Comparison of ENCODE assay signal across 8 cellular contexts in the genomic region with DNA sequence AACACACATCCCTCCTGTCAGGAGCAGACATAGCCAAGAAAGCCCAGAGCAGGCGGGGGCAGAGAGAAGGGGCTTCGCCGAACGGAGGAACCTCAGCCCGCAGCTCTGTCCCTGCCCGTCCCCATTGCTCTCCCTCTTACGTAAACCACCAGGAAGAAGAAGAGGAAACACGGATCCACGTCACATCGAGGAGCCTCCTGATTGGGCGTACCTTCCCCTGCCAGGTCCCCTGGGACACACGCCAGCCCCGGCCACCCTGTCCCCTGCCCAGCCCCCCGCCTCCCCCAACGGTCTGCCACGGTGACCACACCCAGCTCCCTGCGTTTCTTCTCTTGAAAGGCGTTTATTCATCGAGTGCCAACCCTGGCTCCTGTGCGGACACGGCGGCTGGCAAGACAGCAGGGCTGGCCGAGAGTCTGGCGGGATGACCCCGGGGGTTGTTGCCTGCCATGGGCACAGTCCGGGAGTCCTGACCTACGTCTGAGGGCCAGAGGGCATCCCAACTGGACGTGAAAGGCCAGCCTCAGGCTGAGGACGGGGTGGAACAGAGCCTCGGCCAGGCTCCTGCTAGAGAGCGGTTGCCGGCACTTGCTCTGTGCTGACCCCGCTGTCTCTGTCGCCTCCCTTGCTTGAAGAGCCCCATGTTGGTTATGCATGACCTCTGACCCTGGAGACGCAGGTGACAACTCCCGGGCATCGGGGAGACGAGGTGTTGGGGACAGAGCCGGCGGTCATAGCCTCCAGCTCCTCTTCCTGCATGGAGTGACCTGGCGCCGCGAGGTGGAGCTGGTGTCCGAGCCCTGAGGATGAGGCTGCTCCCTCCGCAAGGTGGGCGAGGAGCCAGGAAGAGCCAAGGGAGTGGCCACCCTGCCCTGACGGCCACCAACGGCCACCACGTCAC. TPM values are rescaled to one million over a fixed set of nuclear protein-coding genes. Genes with fewer than 3 reads are reported as not detected.
DNase-seq lines count a peak whose midpoint lies in the region; ATAC-seq, FAIRE-seq and TF ChIP-seq lines count a peak whose summit lies in the region.

No MANE protein-coding gene starts in this region.

- POLR2A ChIA-PET in SK-N-SH (lab: Yijun Ruan, JAX): interaction anchor here (0.6 kb wide), 3 partner anchors 40 to 121 kb away, joined by 3 read pairs; partner anchors contain the start of gene ACSF3

- WGBS in SK-N-SH (ENCODE audit: low lambda C conversion rate): 3% methylated on average over 42 of the region's 49 CpGs

- no peaks in the 10 kb centered on the region for H3K36me3 Mint-ChIP-seq in CD4-positive, CD25-positive, alpha-beta regulatory T cell

- no peaks in the 10 kb centered on the region for H3K4me1 ChIP-seq in CD4-positive, CD25-positive, alpha-beta regulatory T cell (ENCODE audit: control insufficient read depth, insufficient read depth, low read length, poor library complexity, severe bottlenecking)
- H3K4me1 ChIP-seq in SK-N-SH (ENCODE audit: control insufficient read depth in 1 of 2, insufficient read depth in 2 of 2, low read depth in 1 of 2, low read length in 1 of 2) (peaks cover 0 to 36% of the 10 kb centered on the region in 2 experiments; a peak in 1 of 4 replicates), vagina (peaks cover 10% of the 10 kb centered on the region)

- H4K20me1 ChIP-seq in SK-N-SH (ENCODE audit: insufficient read depth): no peaks in the 10 kb centered on the region

- H3K27ac Mint-ChIP-seq in CD4-positive, CD25-positive, alpha-beta regulatory T cell: peak overlapping the region in 2 of 3 donors; percentile 80 to 86

- H3K9me3 Mint-ChIP-seq in CD4-positive, CD25-positive, alpha-beta regulatory T cell: no peaks in the 10 kb centered on the region

- H3K4me3 Mint-ChIP-seq in CD4-positive, CD25-positive, alpha-beta regulatory T cell: peak overlapping the region in 3 of 4 donors; percentile 75 to 90 (median 87)

- ATAC-seq in CD4-positive, CD25-positive, alpha-beta regulatory T cell (ENCODE audit: low read depth in 2 of 2): no peak
- ATAC-seq in GM21381 (IDR thresholded peaks at IDR 0.05; ENCODE audit: unreplicated experiment) (no peak), HG02678 (IDR thresholded peaks at IDR 0.05; ENCODE audit: unreplicated experiment) (no peak)

- H2AFZ ChIP-seq in SK-N-SH (ENCODE audit: low read depth): peak overlapping the region; percentile 68; the same call in 1 of the 2 replicates

- peak in 1 of 3 donors; percentile 32 for DNase-seq in CD4-positive, CD25-positive, alpha-beta regulatory T cell
- DNase-seq in LoVo (ENCODE audit: low spot score) (peak; percentile 90), SK-N-SH (peak; percentile 90), frontal cortex (ENCODE audit: low spot score in 2 of 2) (peak; percentile 70 to 88), vagina (ENCODE audit: extremely low spot score in 2 of 2) (no peak), HCEC 1CT (no peak)

- H3K36me3 ChIP-seq in CD4-positive, CD25-positive, alpha-beta regulatory T cell (ENCODE audit: control insufficient read depth, insufficient read depth, low read length): no peaks in the 10 kb centered on the region
- H3K36me3 ChIP-seq in SK-N-SH (replicated peaks in 1 of 2; ENCODE audit: control insufficient read depth in 1 of 2, insufficient read depth in 2 of 2, low read length in 1 of 2) (no peaks in the 10 kb centered on the region), vagina (no peaks in the 10 kb centered on the region)

- CTCF ChIA-PET in SK-N-SH (lab: Yijun Ruan, JAX): interaction anchor here (0.6 to 4.2 kb wide), 15 partner anchors 9 to 236 kb away, joined by 3 to 29 read pairs (median 5); partner anchors contain the start of gene ACSF3

- no peak for FAIRE-seq in frontal cortex (lab: Jason Lieb, UNC)

- H3K27me3 Mint-ChIP-seq in CD4-positive, CD25-positive, alpha-beta regulatory T cell: no peaks in the 10 kb centered on the region

- peak overlapping the region; percentile 92 for H3K4me2 ChIP-seq in SK-N-SH

- H3K4me3 ChIP-seq in CD4-positive, CD25-positive, alpha-beta regulatory T cell (ENCODE audit: low read depth, low read length): no peak overlapping the region
- H3K4me3 ChIP-seq in SK-N-SH (ENCODE audit: low read depth in 2 of 2, low read length in 1 of 2) (peak overlapping the region; percentile 53 to 62), vagina (peak overlapping the region in 1 of 2 donors; percentile 35)

- no peak for TF ChIP-seq POLR2A in vagina (IDR thresholded peaks at IDR 0.05)

- H3K9me3 ChIP-seq in CD4-positive, CD25-positive, alpha-beta regulatory T cell (ENCODE audit: control insufficient read depth in 2 of 2, low read length in 2 of 2): no peaks in the 10 kb centered on the region
- H3K9me3 ChIP-seq in SK-N-SH: no peaks in the 10 kb centered on the region
- no peaks in the 10 kb centered on the region for H3K9me3 ChIP-seq in vagina

- H3K27ac ChIP-seq in CD4-positive, CD25-positive, alpha-beta regulatory T cell (ENCODE audit: insufficient read depth, low read length, poor library complexity, severe bottlenecking): no peak overlapping the region
- H3K27ac ChIP-seq in SK-N-SH (ENCODE audit: low read depth in 2 of 2, low read length in 1 of 2): no peak overlapping the region; a peak in 1 of 4 replicates
- no peak overlapping the region for H3K27ac ChIP-seq in vagina

- peak overlapping the region; percentile 36; the same call in 1 of the 2 replicates for H3K9ac ChIP-seq in SK-N-SH

- peak; percentile 23 for TF ChIP-seq CTCF in SK-N-SH (IDR thresholded peaks at IDR 0.05)
- TF ChIP-seq CTCF in vagina (IDR thresholded peaks at IDR 0.05): no peak

- TF ChIP-seq RAD21 in SK-N-SH (IDR thresholded peaks at IDR 0.05; ENCODE audit: low read length): peak; percentile 61

- intact Hi-C loops in vagina (cut with DNase I): no loop called here

- H3K27me3 ChIP-seq in CD4-positive, CD25-positive, alpha-beta regulatory T cell (ENCODE audit: control insufficient read depth, insufficient read depth, low read length): no peaks in the 10 kb centered on the region
- H3K27me3 ChIP-seq in SK-N-SH (ENCODE audit: insufficient read depth): peaks cover 14% of the 10 kb centered on the region; the same call in 1 of the 2 replicates
- H3K27me3 ChIP-seq in vagina: no peaks in the 10 kb centered on the region

- no peaks in the 10 kb centered on the region for H3K79me2 ChIP-seq in SK-N-SH (ENCODE audit: insufficient read depth)

- no peak for TF ChIP-seq EP300 in SK-N-SH (IDR thresholded peaks at IDR 0.05; ENCODE audit: borderline replicate concordance in 1 of 2, low read depth in 1 of 2, low read length in 1 of 2)

- no peaks in the 10 kb centered on the region for H3K4me1 Mint-ChIP-seq in CD4-positive, CD25-positive, alpha-beta regulatory T cell

- no peaks in the 10 kb centered on the region for H3K9me2 ChIP-seq in SK-N-SH

- no peaks in the 10 kb centered on the region for H3F3A ChIP-seq in SK-N-SH (replicated peaks; ENCODE audit: insufficient read depth)

TF ChIP-seq in SK-N-SH, 30 proteins besides CTCF, POLR2A, EP300 and RAD21 (continues in another document):
- TF ChIP-seq NRF1 (IDR thresholded peaks at IDR 0.05; ENCODE audit: low read depth, low read length) (no peak), GATA2 (CRISPR knock-in tag; IDR thresholded peaks at IDR 0.05) (no peak), YY1 (IDR thresholded peaks at IDR 0.05; ENCODE audit: low read depth) (no peak), TAF1 (IDR thresholded peaks at IDR 0.05; ENCODE audit: borderline replicate concordance, low read depth, low read length) (no peak), SIN3A (IDR thresholded peaks at IDR 0.05; ENCODE audit: borderline replicate concordance, low read depth, low read length) (no peak), TCF12 (IDR thresholded peaks at IDR 0.05) (no peak), TEAD4 (IDR thresholded peaks at IDR 0.05; ENCODE audit: borderline replicate concordance, insufficient read depth) (no peak), RCOR1 (IDR thresholded peaks at IDR 0.05; ENCODE audit: low read length) (no peak), RFX5 (IDR thresholded peaks at IDR 0.05; ENCODE audit: low read length) (0 out of 2 replicates have a peak, but pooled peaks have one; percentile 36), FOXJ3 (CRISPR knock-in tag; IDR thresholded peaks at IDR 0.05) (no peak)
- TF ChIP-seq, protein P1, sequence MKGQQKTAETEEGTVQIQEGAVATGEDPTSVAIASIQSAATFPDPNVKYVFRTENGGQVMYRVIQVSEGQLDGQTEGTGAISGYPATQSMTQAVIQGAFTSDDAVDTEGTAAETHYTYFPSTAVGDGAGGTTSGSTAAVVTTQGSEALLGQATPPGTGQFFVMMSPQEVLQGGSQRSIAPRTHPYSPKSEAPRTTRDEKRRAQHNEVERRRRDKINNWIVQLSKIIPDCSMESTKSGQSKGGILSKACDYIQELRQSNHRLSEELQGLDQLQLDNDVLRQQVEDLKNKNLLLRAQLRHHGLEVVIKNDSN (IDR thresholded peaks at IDR 0.05; ENCODE audit: borderline replicate concordance, low read depth): no peak
- TF ChIP-seq, protein P2, sequence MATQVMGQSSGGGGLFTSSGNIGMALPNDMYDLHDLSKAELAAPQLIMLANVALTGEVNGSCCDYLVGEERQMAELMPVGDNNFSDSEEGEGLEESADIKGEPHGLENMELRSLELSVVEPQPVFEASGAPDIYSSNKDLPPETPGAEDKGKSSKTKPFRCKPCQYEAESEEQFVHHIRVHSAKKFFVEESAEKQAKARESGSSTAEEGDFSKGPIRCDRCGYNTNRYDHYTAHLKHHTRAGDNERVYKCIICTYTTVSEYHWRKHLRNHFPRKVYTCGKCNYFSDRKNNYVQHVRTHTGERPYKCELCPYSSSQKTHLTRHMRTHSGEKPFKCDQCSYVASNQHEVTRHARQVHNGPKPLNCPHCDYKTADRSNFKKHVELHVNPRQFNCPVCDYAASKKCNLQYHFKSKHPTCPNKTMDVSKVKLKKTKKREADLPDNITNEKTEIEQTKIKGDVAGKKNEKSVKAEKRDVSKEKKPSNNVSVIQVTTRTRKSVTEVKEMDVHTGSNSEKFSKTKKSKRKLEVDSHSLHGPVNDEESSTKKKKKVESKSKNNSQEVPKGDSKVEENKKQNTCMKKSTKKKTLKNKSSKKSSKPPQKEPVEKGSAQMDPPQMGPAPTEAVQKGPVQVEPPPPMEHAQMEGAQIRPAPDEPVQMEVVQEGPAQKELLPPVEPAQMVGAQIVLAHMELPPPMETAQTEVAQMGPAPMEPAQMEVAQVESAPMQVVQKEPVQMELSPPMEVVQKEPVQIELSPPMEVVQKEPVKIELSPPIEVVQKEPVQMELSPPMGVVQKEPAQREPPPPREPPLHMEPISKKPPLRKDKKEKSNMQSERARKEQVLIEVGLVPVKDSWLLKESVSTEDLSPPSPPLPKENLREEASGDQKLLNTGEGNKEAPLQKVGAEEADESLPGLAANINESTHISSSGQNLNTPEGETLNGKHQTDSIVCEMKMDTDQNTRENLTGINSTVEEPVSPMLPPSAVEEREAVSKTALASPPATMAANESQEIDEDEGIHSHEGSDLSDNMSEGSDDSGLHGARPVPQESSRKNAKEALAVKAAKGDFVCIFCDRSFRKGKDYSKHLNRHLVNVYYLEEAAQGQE (IDR thresholded peaks at IDR 0.05; ENCODE audit: low read depth, low read length): no peak

RNA-seq across cellular contexts. Expression of gene ACSF3, which starts 40.6 kb away (rescaled TPM):
- 56.3 TPM for total RNA-seq in CD4-positive, CD25-positive, alpha-beta regulatory T cell
- polyA plus RNA-seq in CD4-positive, CD25-positive, alpha-beta regulatory T cell: 10 to 100 TPM; 24.1 to 32.8 (median 27.8) TPM
- 14.9 and 18.8 TPM in 2 replicates for polyA plus RNA-seq in SK-N-SH (2012; rRNA removed)
- 9.1 and 11.1 TPM in 2 replicates for polyA plus RNA-seq in SK-N-SH (2012; cell fraction: cytosol; rRNA removed)
- 25.9 and 33.9 TPM in 2 replicates for polyA plus RNA-seq in SK-N-SH (2012; cell fraction: nucleus; rRNA removed)
- total RNA-seq in frontal cortex (9.0 TPM), vagina (23.3 TPM)

Comparison
In these comparisons a context has a peak if more than half of its experiments do, and no peak if none do; other contexts are left out.
1. DNase-seq: peak in LoVo (single experiment), SK-N-SH (single experiment) and frontal cortex (2 of 2); none in vagina (0 of 2) and HCEC 1CT (single experiment).